ENCODE assay signal across 20 cellular contexts in genomic region chr10:85926136-85926535, GRCh38.
"Had no signal": no experiment of that assay in that cellular context is flagged by ENCODE, and none has a peak within 500 bp of the region (broad histone marks: within the 10 kb centered on the region; RNA-seq: fewer than 3 reads in every experiment).

No MANE protein-coding gene starts in this region.

- H3K27ac ChIP-seq: RWPE1 had no signal

- H3K9ac ChIP-seq: SK-N-SH had no signal

- H3K4me2 ChIP-seq: SK-N-SH had no signal

- H3K4me3 ChIP-seq: MG63 had no signal

- H3K9me3 ChIP-seq: MG63, SK-N-SH had no signal

- DNase-seq: Karpas-422, KG1, MG63, NCI-H1092, NCI-H1105 treated with DMSO at 0.1 percent for 48 hours, NCI-H1417 treated with DMSO at 0.1 percent for 48 hours, NCI-H146, NCI-H1694 treated with DMSO at 0.1 percent for 48 hours, NCI-H1930, NCI-H2081, NCI-H2107, NCI-H2227 treated with DMSO at 0.1 percent for 48 hours, NCI-H526 treated with DMSO at 0.1 percent for 48 hours, NCI-H774, PC-3, SHP77, SK-N-SH, SW 1271 had no signal

- H3K36me3 ChIP-seq: MG63 had no signal

- ATAC-seq: Panc1, PC-3 had no signal

- H3K27me3 ChIP-seq: MG63 had no signal
